8 cellular contexts compared by ENCODE assay signal in genomic region chr2:65054749-65055426, GRCh38. TPM values are rescaled to one million over a fixed set of nuclear protein-coding genes. Genes with fewer than 3 reads are reported as not detected.
DNase-seq lines count a peak whose midpoint lies in the region; ATAC-seq and TF ChIP-seq lines count a peak whose summit lies in the region.

No MANE protein-coding gene starts in this region.

- no peak for ATAC-seq in effector memory CD8-positive, alpha-beta T cell (replicated peaks)
- ATAC-seq in GM21576 (IDR thresholded peaks at IDR 0.05; ENCODE audit: unreplicated experiment) (no peak), HG02970 (IDR thresholded peaks at IDR 0.05; ENCODE audit: low FRiP score, unreplicated experiment) (no peak)

- H3K4me3 Mint-ChIP-seq in effector memory CD8-positive, alpha-beta T cell, result peak overlapping the region; percentile 97
- peak overlapping the region; percentile 94 for H3K4me3 Mint-ChIP-seq in progenitor cell of endocrine pancreas (ENCODE audit: low read depth)

- H3K4me1 Mint-ChIP-seq in effector memory CD8-positive, alpha-beta T cell (ENCODE audit: low read depth in 2 of 2), result peaks cover 32 to 35% of the 10 kb centered on the region in 2 donors
- peaks cover 21% of the 10 kb centered on the region for H3K4me1 Mint-ChIP-seq in progenitor cell of endocrine pancreas (ENCODE audit: low read depth)

- peaks cover 16% of the 10 kb centered on the region for H3K36me3 Mint-ChIP-seq in effector memory CD8-positive, alpha-beta T cell (ENCODE audit: insufficient read depth)
- H3K36me3 Mint-ChIP-seq in progenitor cell of endocrine pancreas (ENCODE audit: insufficient read depth), result no peaks in the 10 kb centered on the region

- DNase-seq in SIG-M5 treated with dmso at 0.1 percent for 504 hours (lab: John Stamatoyannopoulos, UW; ENCODE audit: unreplicated experiment) (peak; percentile 71), SIG-M5 (lab: John Stamatoyannopoulos, UW) (no peak), NOMO-1 treated with DMSO at 0.1 percent for 48 hours (lab: John Stamatoyannopoulos, UW; ENCODE audit: unreplicated experiment) (peak; percentile 43), progenitor cell of endocrine pancreas (ENCODE audit: low spot score, unreplicated experiment) (no peak), NCI-H1694 (lab: John Stamatoyannopoulos, UW) (no peak)
- DNase-seq in effector memory CD8-positive, alpha-beta T cell, result no peak

- peak overlapping the region; percentile 93 to 94 for H3K27ac Mint-ChIP-seq in effector memory CD8-positive, alpha-beta T cell
- no peak overlapping the region for H3K27ac Mint-ChIP-seq in progenitor cell of endocrine pancreas

- no peaks in the 10 kb centered on the region for H3K9me3 Mint-ChIP-seq in effector memory CD8-positive, alpha-beta T cell
- peaks cover 4% of the 10 kb centered on the region for H3K9me3 Mint-ChIP-seq in progenitor cell of endocrine pancreas (ENCODE audit: low read depth)

- TF ChIP-seq CTCF in progenitor cell of endocrine pancreas (IDR thresholded peaks at IDR 0.05; ENCODE audit: unreplicated experiment), result no peak

- H3K27me3 Mint-ChIP-seq in effector memory CD8-positive, alpha-beta T cell, result no peaks in the 10 kb centered on the region
- no peaks in the 10 kb centered on the region for H3K27me3 Mint-ChIP-seq in progenitor cell of endocrine pancreas

RNA-seq across cellular contexts. Expression of gene CEP68, which starts 1.3 kb away (rescaled TPM):
- 20.4 and 22.0 TPM in 2 replicates for total RNA-seq in progenitor cell of endocrine pancreas

Comparison
In these comparisons a context has a peak if more than half of its experiments do, and no peak if none do; other contexts are left out.
1. DNase-seq: peak in SIG-M5 treated with dmso at 0.1 percent for 504 hours (single experiment) and NOMO-1 treated with DMSO at 0.1 percent for 48 hours (single experiment); none in SIG-M5 (single experiment), effector memory CD8-positive, alpha-beta T cell (0 of 3), progenitor cell of endocrine pancreas (single experiment) and NCI-H1694 (single experiment).